ENCODE assay signal across 1 cellular context in the genomic region with DNA sequence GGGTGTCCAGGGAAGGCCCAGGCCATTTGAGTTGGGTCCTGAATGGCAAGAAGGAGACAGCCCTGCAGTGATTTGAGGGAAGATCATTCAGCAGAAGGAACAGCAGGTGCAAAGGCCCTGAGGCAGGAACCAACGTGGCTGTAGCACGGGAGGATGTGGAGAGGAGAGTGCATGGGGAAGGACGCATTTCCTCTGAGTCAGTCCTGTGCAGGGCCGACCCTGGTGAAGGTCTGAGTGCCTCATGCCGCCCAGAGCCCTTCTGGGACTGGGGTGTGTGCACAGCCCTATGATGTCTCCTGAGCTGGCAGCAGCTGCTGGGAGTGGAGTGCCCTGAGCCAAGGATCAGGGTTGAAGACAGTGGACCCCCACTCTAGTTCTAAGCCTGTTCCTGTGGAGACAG.
TF ChIP-seq lines count a peak whose summit lies in the region.

No MANE protein-coding gene starts in this region.

TF ChIP-seq in endothelial cell of umbilical vein, 7 proteins besides CTCF, POLR2A, EP300 and RAD21:
- TF ChIP-seq EZH2 (IDR thresholded peaks at IDR 0.05; ENCODE audit: borderline replicate concordance, low read depth, low read length, severe bottlenecking) (no peak), FOS (IDR thresholded peaks at IDR 0.05; ENCODE audit: borderline replicate concordance, insufficient read depth, low read length) (peak; percentile 7)
TF ChIP-seq in endothelial cell of umbilical vein: peak in this region for 1.
